9 cellular contexts compared by ENCODE assay signal in genomic region chr4:155809835-155810234, GRCh38. TPM values are rescaled to one million over a fixed set of nuclear protein-coding genes. Genes with fewer than 3 reads are reported as not detected.
DNase-seq lines count a peak whose midpoint lies in the region; ATAC-seq, FAIRE-seq and TF ChIP-seq lines count a peak whose summit lies in the region.
"Had no signal": no experiment of that assay in that cellular context is flagged by ENCODE, and none has a peak within 500 bp of the region (broad histone marks: within the 10 kb centered on the region; RNA-seq: fewer than 3 reads in every experiment).

No MANE protein-coding gene starts in this region.

- FAIRE-seq in kidney (lab: Jason Lieb, UNC), result peak; percentile 89

- peaks cover 0 to 2% of the 10 kb centered on the region in 2 donors for H3K36me3 ChIP-seq in kidney (ENCODE audit: control insufficient read depth in 1 of 2, insufficient read depth in 2 of 2, low read length in 2 of 2)
- H3K36me3 ChIP-seq in thoracic aorta, result no peaks in the 10 kb centered on the region

- H3K4me1 ChIP-seq in kidney (ENCODE audit: control insufficient read depth in 1 of 2, insufficient read depth in 1 of 2, low read depth in 1 of 2, low read length in 2 of 2) (no peaks in the 10 kb centered on the region), thoracic aorta (ENCODE audit: control insufficient read depth in 1 of 2, low read depth in 2 of 2) (peaks cover 2 to 16% of the 10 kb centered on the region in 2 donors)

- H3K27me3 ChIP-seq in HL-60 (ENCODE audit: insufficient read depth, poor library complexity, severe bottlenecking) (no peaks in the 10 kb centered on the region), thoracic aorta (replicated peaks; ENCODE audit: insufficient read depth) (no peaks in the 10 kb centered on the region)

- no peaks in the 10 kb centered on the region for H3K9me3 ChIP-seq in kidney (ENCODE audit: control insufficient read depth in 1 of 2, low read length in 2 of 2)
- H3K9me3 ChIP-seq in thoracic aorta, result no peaks in the 10 kb centered on the region

- H3K9ac ChIP-seq in kidney (ENCODE audit: low read length in 2 of 2), result no peak overlapping the region

- TF ChIP-seq CTCF in HL-60 (IDR thresholded peaks at IDR 0.05; ENCODE audit: insufficient read depth, low read length), result no peak
- peak; percentile 65 for TF ChIP-seq CTCF in kidney (IDR thresholded peaks at IDR 0.05; ENCODE audit: borderline replicate concordance, extremely low read depth, insufficient read depth)
- peak; percentile 56 for TF ChIP-seq CTCF in thoracic aorta (IDR thresholded peaks at IDR 0.05)

- H3K4me3 ChIP-seq in HL-60 (replicated peaks; ENCODE audit: insufficient read depth, low read length), result no peak overlapping the region
- H3K4me3 ChIP-seq in kidney (ENCODE audit: low read length in 2 of 2), result no peak overlapping the region
- H3K4me3 ChIP-seq in thoracic aorta, result peak overlapping the region; percentile 32

- DNase-seq in SHP77 (lab: John Stamatoyannopoulos, UW), result peak; percentile 35 to 39
- DNase-seq in SHP77 treated with DMSO at 0.1 percent for 48 hours (lab: John Stamatoyannopoulos, UW), result no peak
- DNase-seq in HL-60 (ENCODE audit: low read depth in 1 of 2, low spot score in 1 of 2), result peak; percentile 25 to 39
- DNase-seq in NCI-H82 (lab: John Stamatoyannopoulos, UW), result peak; percentile 80
- peak; percentile 19 to 89 for DNase-seq in T47D (ENCODE audit: low read depth in 1 of 2, low spot score in 1 of 2)
- no peak for DNase-seq in kidney
- DNase-seq in thoracic aorta (ENCODE audit: low spot score), result no peak

- ATAC-seq in GM21528 (IDR thresholded peaks at IDR 0.05; ENCODE audit: low FRiP score, unreplicated experiment), result peak; percentile 99
- no peak for ATAC-seq in thoracic aorta (ENCODE audit: insufficient number of reproducible peaks, low FRiP score, low read depth)

- in situ Hi-C loops in T47D (cut with HindIII; ENCODE audit: low pct_unique_long_range_greater_than_20kb, low sequenced_read_pairs), result no loop called here

- no peak overlapping the region for H3K27ac ChIP-seq in HL-60 (replicated peaks)
- H3K27ac ChIP-seq in kidney (ENCODE audit: low read depth in 2 of 2, low read length in 2 of 2), result no peak overlapping the region
- H3K27ac ChIP-seq in thoracic aorta, result no peak overlapping the region

- intact Hi-C loops in kidney (cut with DNase I), result loop anchor here (5.0 kb wide), 1 partner anchor 142 kb away; the partner anchor contains the start of gene CTSO

RNA-seq across cellular contexts. Expression of gene GUCY1B1, which starts 51.0 kb away (rescaled TPM):
- 24.7 TPM for total RNA-seq in kidney
- 13.2 TPM for polyA plus RNA-seq in kidney (ENCODE audit: insufficient read depth, low read depth, low replicate concordance)
- 10 to 100 TPM; 32.7 to 34.1 TPM for total RNA-seq in thoracic aorta

RNA-seq across cellular contexts. Expression of gene ASIC5, which starts 56.2 kb away (rescaled TPM):
- not detected for total RNA-seq in kidney
- polyA plus RNA-seq in kidney (ENCODE audit: insufficient read depth, low read depth, low replicate concordance), result not detected
- not detected for total RNA-seq in thoracic aorta
- total RNA-seq: CD8-positive, alpha-beta memory T cell had no signal
- polyA plus RNA-seq: CD8-positive, alpha-beta memory T cell had no signal

Comparison
In these comparisons a context has a peak if more than half of its experiments do, and no peak if none do; other contexts are left out.
1. DNase-seq: peak in SHP77 (2 of 2), HL-60 (2 of 2), NCI-H82 (single experiment) and T47D (2 of 2); none in SHP77 treated with DMSO at 0.1 percent for 48 hours (single experiment), kidney (single experiment) and thoracic aorta (single experiment).